8 cellular contexts compared by ENCODE assay signal in the genomic region with DNA sequence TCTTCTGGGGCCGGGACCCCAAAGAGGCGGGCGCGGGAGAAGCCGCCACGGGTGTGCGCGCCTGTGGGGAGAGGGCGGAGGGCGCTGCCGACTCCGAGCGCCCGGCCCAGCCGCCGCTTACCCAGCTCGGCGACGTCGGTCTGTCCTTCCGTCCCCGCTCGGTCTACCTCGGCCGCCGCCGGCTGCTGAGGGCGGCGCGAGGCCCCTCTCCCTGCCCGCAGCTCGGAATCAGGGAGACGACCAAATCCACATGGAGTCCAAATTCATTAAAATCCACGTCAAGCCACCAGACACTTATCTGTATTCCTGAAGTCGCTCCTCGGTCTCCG. TPM values are rescaled to one million over a fixed set of nuclear protein-coding genes. Genes with fewer than 3 reads are reported as not detected.
DNase-seq lines count a peak whose midpoint lies in the region; ATAC-seq and TF ChIP-seq lines count a peak whose summit lies in the region.

No MANE protein-coding gene starts in this region.

- peaks cover 25% of the 10 kb centered on the region for H3K79me2 ChIP-seq in trophoblast cell (ENCODE audit: control insufficient read depth, insufficient read depth, low read length, poor library complexity)

- peak overlapping the region; percentile 72 for H3K4me2 ChIP-seq in trophoblast cell (ENCODE audit: low read length)

- H3K27ac ChIP-seq in gastroesophageal sphincter (peak overlapping the region; percentile 80 to 91 (median 90)), trophoblast cell (ENCODE audit: low read depth, low read length) (peak overlapping the region; percentile 82)

- no peak for TF ChIP-seq POLR2A in gastroesophageal sphincter (IDR thresholded peaks at IDR 0.05)

- H3K27me3 ChIP-seq in gastroesophageal sphincter (no peaks in the 10 kb centered on the region), trophoblast cell (ENCODE audit: insufficient read depth, low read length) (no peaks in the 10 kb centered on the region)

- no peak overlapping the region for H2AFZ ChIP-seq in trophoblast cell (ENCODE audit: insufficient read depth, low read length, poor library complexity)

- H3K23ac ChIP-seq in trophoblast cell (ENCODE audit: low read length): no peak overlapping the region

- no peak for TF ChIP-seq CTCF in gastroesophageal sphincter (IDR thresholded peaks at IDR 0.05)

- H3K4me3 ChIP-seq in gastroesophageal sphincter (peak overlapping the region; percentile 73 to 85), trophoblast cell (ENCODE audit: low read depth, low read length) (peak overlapping the region; percentile 82)

- H3K4me1 ChIP-seq in gastroesophageal sphincter (peaks cover 0 to 73% (median 25%) of the 10 kb centered on the region in 3 donors), trophoblast cell (ENCODE audit: control insufficient read depth in 1 of 2, insufficient read depth in 2 of 2, low read length in 2 of 2) (peaks cover 22 to 41% of the 10 kb centered on the region in 2 experiments)

- no peaks in the 10 kb centered on the region for H3K36me3 Mint-ChIP-seq in activated CD4-positive, alpha-beta memory T cell treated with anti-CD3 and anti-CD28 coated beads for 36 hours

- peaks cover 20% of the 10 kb centered on the region for H3K79me1 ChIP-seq in trophoblast cell (ENCODE audit: low read length)

- no peak for TF ChIP-seq EP300 in gastroesophageal sphincter (IDR thresholded peaks at IDR 0.05)

- H2BK5ac ChIP-seq in trophoblast cell (ENCODE audit: low read depth, low read length, poor library complexity): peak overlapping the region; percentile 85

- H3K9me3 ChIP-seq in gastroesophageal sphincter: no peaks in the 10 kb centered on the region
- no peaks in the 10 kb centered on the region for H3K9me3 ChIP-seq in trophoblast cell (ENCODE audit: insufficient read depth, low read depth, low read length)

- peak overlapping the region; percentile 77 for H2BK120ac ChIP-seq in trophoblast cell (ENCODE audit: insufficient read depth, low read length, poor library complexity)

- peak overlapping the region; percentile 97 for H3K4ac ChIP-seq in trophoblast cell (ENCODE audit: low read depth, low read length)

- peak overlapping the region; percentile 91 for H3K18ac ChIP-seq in trophoblast cell (ENCODE audit: low read length)

- peak overlapping the region; percentile 87 for H3K14ac ChIP-seq in trophoblast cell (ENCODE audit: low read length)

- CTCF ChIA-PET in activated CD4-positive, alpha-beta memory T cell treated with anti-CD3 and anti-CD28 coated beads for 36 hours (lab: Charles Lee): interaction anchor here (0.5 to 11.1 kb wide), 9 partner anchors 9 to 409 kb away, joined by 3 to 157 read pairs (median 5); no protein-coding TSS in a partner anchor

- H2BK12ac ChIP-seq in trophoblast cell (ENCODE audit: low read length): peak overlapping the region; percentile 37

- whole genome bisulfite sequencing in gastroesophageal sphincter (ENCODE audit: low coverage in 1 of 2), 2 donors: 0% methylated on average over 2 of the region's 37 CpGs; no CpG with 5 or more reads in 1 of the 2 donors
- WGBS in trophoblast cell (ENCODE audit: extremely low coverage, insufficient coverage, insufficient read length): no CpG with 5 or more reads among the region's 37 CpGs

- DNase-seq in activated naive CD4-positive, alpha-beta T cell treated with Interleukin-2 at 50 U/mL for 16 hours: peak; percentile 19
- no peak for DNase-seq in activated naive CD4-positive, alpha-beta T cell (lab: John Stamatoyannopoulos, UW)
- DNase-seq in activated CD4-positive, alpha-beta memory T cell treated with anti-CD3 and anti-CD28 coated beads for 36 hours: no peak
- DNase-seq in trophoblast cell (peak in 1 of 2 donors; percentile 43), GM19240 (ENCODE audit: insufficient read length, low spot score) (no peak), SHP77 treated with DMSO at 0.1 percent for 48 hours (lab: John Stamatoyannopoulos, UW) (no peak)

- H3K4me1 Mint-ChIP-seq in activated CD4-positive, alpha-beta memory T cell treated with anti-CD3 and anti-CD28 coated beads for 36 hours (ENCODE audit: low read depth): peaks cover 10% of the 10 kb centered on the region

- H4K12ac ChIP-seq in trophoblast cell (ENCODE audit: low read depth, low read length): no peak overlapping the region

- H3K36me3 ChIP-seq in gastroesophageal sphincter (no peaks in the 10 kb centered on the region), trophoblast cell (ENCODE audit: control insufficient read depth in 1 of 2, insufficient read depth in 2 of 2, low read length in 2 of 2) (peaks cover 4 to 8% of the 10 kb centered on the region in 2 experiments)

- ATAC-seq in gastroesophageal sphincter (peak; percentile 13), GM21528 (IDR thresholded peaks at IDR 0.05; ENCODE audit: low FRiP score, unreplicated experiment) (no peak)

- H4K8ac ChIP-seq in trophoblast cell (ENCODE audit: low read depth, low read length): peak overlapping the region; percentile 71

- no peaks in the 10 kb centered on the region for H3K9me3 Mint-ChIP-seq in activated CD4-positive, alpha-beta memory T cell treated with anti-CD3 and anti-CD28 coated beads for 36 hours

- H3K27me3 Mint-ChIP-seq in activated CD4-positive, alpha-beta memory T cell treated with anti-CD3 and anti-CD28 coated beads for 36 hours: peaks cover 25% of the 10 kb centered on the region

- POLR2A ChIA-PET in activated CD4-positive, alpha-beta memory T cell treated with anti-CD3 and anti-CD28 coated beads for 36 hours (lab: Charles Lee): no interaction called here

- H2AK5ac ChIP-seq in trophoblast cell (ENCODE audit: low read length): no peak overlapping the region

- H3K4me3 Mint-ChIP-seq in activated CD4-positive, alpha-beta memory T cell treated with anti-CD3 and anti-CD28 coated beads for 36 hours: peak overlapping the region; percentile 67

- peak overlapping the region; percentile 96 for H3K9ac ChIP-seq in trophoblast cell (ENCODE audit: low read length)

- H3K27ac Mint-ChIP-seq in activated CD4-positive, alpha-beta memory T cell treated with anti-CD3 and anti-CD28 coated beads for 36 hours: no peak overlapping the region

- peak overlapping the region; percentile 70 for H4K91ac ChIP-seq in trophoblast cell (ENCODE audit: low read depth, low read length)

- intact Hi-C loops in activated CD4-positive, alpha-beta memory T cell treated with anti-CD3 and anti-CD28 coated beads for 36 hours (cut with micrococcal nuclease): loop anchor here (10.0 kb wide), 1 partner anchor 359 kb away; no protein-coding TSS in a partner anchor

RNA-seq across cellular contexts. Expression of gene PLXNA2, which starts 0.7 kb away (rescaled TPM):
- under 1 TPM; 0.29 to 0.34 TPM for total RNA-seq in activated CD4-positive, alpha-beta memory T cell treated with anti-CD3 and anti-CD28 coated beads for 36 hours
- 10 to 100 TPM; 12.5 to 38.3 (median 32.0) TPM for total RNA-seq in gastroesophageal sphincter
- polyA plus RNA-seq in trophoblast cell (2013): 35.3 and 35.7 TPM in 2 replicates

Comparison
In these comparisons a context has a peak if more than half of its experiments do, and no peak if none do; other contexts are left out.
1. RNA of gene PLXNA2, which starts 0.7 kb away (total RNA-seq): 12.5 to 38.3 TPM in gastroesophageal sphincter; 0.29 to 0.34 TPM in activated CD4-positive, alpha-beta memory T cell treated with anti-CD3 and anti-CD28 coated beads for 36 hours; every median in the first group is over 10 times any median in the second.